Comparison of ENCODE assay signal across 14 cellular contexts in the genomic region with DNA sequence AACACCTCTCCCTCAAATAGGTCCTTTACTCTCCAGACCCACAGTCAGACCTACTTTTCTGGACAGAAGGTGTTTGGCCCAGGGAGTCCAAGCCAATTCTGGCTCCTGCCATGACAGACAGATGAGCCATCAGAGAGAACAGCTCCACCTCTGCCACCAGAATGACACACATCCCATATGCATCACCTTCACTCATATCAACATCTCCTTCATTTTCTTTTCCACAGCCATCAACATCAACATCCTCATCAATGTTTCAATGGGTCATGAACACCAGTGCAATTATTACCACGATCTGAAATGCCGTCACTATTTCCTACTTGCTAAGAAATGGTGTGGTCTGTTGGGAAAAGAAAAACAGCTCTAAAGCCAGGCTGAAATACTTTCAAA.
DNase-seq lines count a peak whose midpoint lies in the region; ATAC-seq and TF ChIP-seq lines count a peak whose summit lies in the region.
"Had no signal": no experiment of that assay in that cellular context is flagged by ENCODE, and none has a peak within 500 bp of the region (broad histone marks: within the 10 kb centered on the region; RNA-seq: fewer than 3 reads in every experiment).

No MANE protein-coding gene starts in this region.

- no peak overlapping the region for H3K4me3 Mint-ChIP-seq in activated T-helper 17 cell treated with anti-CD3 and anti-CD28 coated beads, Interleukin-2, amount 50 U/mL, for 72 hours
- H3K4me3 Mint-ChIP-seq in stimulated activated effector memory CD8-positive, alpha-beta T cell treated with anti-CD3 and anti-CD28 coated beads, Interleukin-12 subunit alpha, Interleukin-12 subunit beta, amount 100 ng/mL, for 72 hours, result no peak overlapping the region
- H3K4me3 Mint-ChIP-seq: CD4-positive, alpha-beta T cell; IgD-negative memory B cell had no signal

- no peaks in the 10 kb centered on the region for H4K20me1 ChIP-seq in KMS-11 (ENCODE audit: insufficient read depth)

- H3K36me3 ChIP-seq in HEK293 (ENCODE audit: control insufficient read depth in 2 of 2, insufficient read depth in 1 of 2, low read length in 2 of 2), result no peaks in the 10 kb centered on the region
- no peaks in the 10 kb centered on the region for H3K36me3 ChIP-seq in KMS-11 (ENCODE audit: insufficient read depth)
- H3K36me3 ChIP-seq in vagina, result no peaks in the 10 kb centered on the region
- H3K36me3 ChIP-seq: HAP-1 had no signal

- H3K9me3 ChIP-seq in HEK293 (ENCODE audit: control insufficient read depth, insufficient read depth, low read depth, low read length), result no peaks in the 10 kb centered on the region
- H3K9me3 ChIP-seq in vagina, result no peaks in the 10 kb centered on the region
- H3K9me3 ChIP-seq: Caco-2, HAP-1 had no signal

- H3K27me3 ChIP-seq in KMS-11 (ENCODE audit: insufficient read depth, low read depth), result no peaks in the 10 kb centered on the region
- no peaks in the 10 kb centered on the region for H3K27me3 ChIP-seq in vagina

- POLR2A ChIA-PET in HEK293 (lab: Yijun Ruan, JAX), result no interaction called here

- peak in 1 of 2 donors; percentile 10 for DNase-seq in stimulated activated effector memory CD8-positive, alpha-beta T cell treated with anti-CD3 and anti-CD28 coated beads, Interleukin-12 subunit alpha, Interleukin-12 subunit beta, amount 100 ng/mL, for 72 hours (ENCODE audit: low spot score in 2 of 2)
- DNase-seq in vagina (ENCODE audit: extremely low spot score in 2 of 2), result no peak
- DNase-seq: AML-193; Caco-2; CD4-positive, alpha-beta T cell; GM23248 had no signal

- no peaks in the 10 kb centered on the region for H3K9me3 Mint-ChIP-seq in activated T-helper 17 cell treated with anti-CD3 and anti-CD28 coated beads, Interleukin-2, amount 50 U/mL, for 72 hours
- H3K9me3 Mint-ChIP-seq in stimulated activated effector memory CD8-positive, alpha-beta T cell treated with anti-CD3 and anti-CD28 coated beads, Interleukin-12 subunit alpha, Interleukin-12 subunit beta, amount 100 ng/mL, for 72 hours, result no peaks in the 10 kb centered on the region
- H3K9me3 Mint-ChIP-seq: CD4-positive, alpha-beta T cell had no signal

- no peak overlapping the region for H3K27ac Mint-ChIP-seq in activated T-helper 17 cell treated with anti-CD3 and anti-CD28 coated beads, Interleukin-2, amount 50 U/mL, for 72 hours
- no peak overlapping the region for H3K27ac Mint-ChIP-seq in stimulated activated effector memory CD8-positive, alpha-beta T cell treated with anti-CD3 and anti-CD28 coated beads, Interleukin-12 subunit alpha, Interleukin-12 subunit beta, amount 100 ng/mL, for 72 hours
- H3K27ac Mint-ChIP-seq: CD4-positive, alpha-beta T cell; IgD-negative memory B cell had no signal

- H3K4me1 Mint-ChIP-seq in activated T-helper 17 cell treated with anti-CD3 and anti-CD28 coated beads, Interleukin-2, amount 50 U/mL, for 72 hours, result no peaks in the 10 kb centered on the region
- no peaks in the 10 kb centered on the region for H3K4me1 Mint-ChIP-seq in stimulated activated effector memory CD8-positive, alpha-beta T cell treated with anti-CD3 and anti-CD28 coated beads, Interleukin-12 subunit alpha, Interleukin-12 subunit beta, amount 100 ng/mL, for 72 hours
- H3K4me1 Mint-ChIP-seq: IgD-negative memory B cell had no signal

- H3K27ac ChIP-seq in HEK293 (ENCODE audit: extremely low read depth, low read depth, low read length), result no peak overlapping the region
- H3K27ac ChIP-seq in KMS-11, result peak overlapping the region; percentile 16; the same call in 1 of the 2 replicates
- no peak overlapping the region for H3K27ac ChIP-seq in vagina
- H3K27ac ChIP-seq: C4-2B, GM23248 had no signal

- peak overlapping the region; percentile 24 for H3K4me2 ChIP-seq in KMS-11

- H3K4me1 ChIP-seq in HEK293 (ENCODE audit: control insufficient read depth, insufficient read depth, low read length) (no peaks in the 10 kb centered on the region), KMS-11 (ENCODE audit: low read depth, poor library complexity, severe bottlenecking) (peaks cover 23% of the 10 kb centered on the region), vagina (no peaks in the 10 kb centered on the region)
- H3K4me1 ChIP-seq: Caco-2 had no signal

- H3K79me2 ChIP-seq in KMS-11 (ENCODE audit: insufficient read depth, low read depth), result no peaks in the 10 kb centered on the region

- TF ChIP-seq CTCF in HEK293 (tag by site-specific recombination; IDR thresholded peaks at IDR 0.05), result no peak
- no peak for TF ChIP-seq CTCF in KMS-11 (conservative IDR thresholded peaks at IDR 0.05; ENCODE audit: low read depth, low read length)
- TF ChIP-seq CTCF in vagina (IDR thresholded peaks at IDR 0.05), result no peak

- TF ChIP-seq POLR2A in vagina (IDR thresholded peaks at IDR 0.05), result no peak

- H3K9ac ChIP-seq in KMS-11, result no peak overlapping the region
- H3K9ac ChIP-seq: GM23248 had no signal

- intact Hi-C loops in vagina (cut with DNase I), result no loop called here

- H3K4me3 ChIP-seq in HEK293 (ENCODE audit: low read depth, low read length) (no peak overlapping the region), KMS-11 (IDR thresholded peaks at IDR 0.05; ENCODE audit: insufficient read depth, low read depth, low read length) (no peak overlapping the region), vagina (no peak overlapping the region)
- H3K4me3 ChIP-seq: GM23248, HAP-1 had no signal

- CTCF ChIA-PET in HEK293 (lab: Yijun Ruan, JAX), result no interaction called here

- H3K36me3 Mint-ChIP-seq in activated T-helper 17 cell treated with anti-CD3 and anti-CD28 coated beads, Interleukin-2, amount 50 U/mL, for 72 hours (ENCODE audit: low read depth), result no peaks in the 10 kb centered on the region
- no peaks in the 10 kb centered on the region for H3K36me3 Mint-ChIP-seq in stimulated activated effector memory CD8-positive, alpha-beta T cell treated with anti-CD3 and anti-CD28 coated beads, Interleukin-12 subunit alpha, Interleukin-12 subunit beta, amount 100 ng/mL, for 72 hours

- peak overlapping the region; percentile 0; the same call in 1 of the 2 replicates for H2AFZ ChIP-seq in KMS-11 (ENCODE audit: low read depth)
- H2AFZ ChIP-seq: GM23248 had no signal

- H3K27me3 Mint-ChIP-seq in activated T-helper 17 cell treated with anti-CD3 and anti-CD28 coated beads, Interleukin-2, amount 50 U/mL, for 72 hours, result no peaks in the 10 kb centered on the region
- H3K27me3 Mint-ChIP-seq: IgD-negative memory B cell had no signal

- ATAC-seq in activated T-helper 17 cell treated with anti-CD3 and anti-CD28 coated beads, Interleukin-2, amount 50 U/mL, for 72 hours (replicated peaks), result peak; percentile 82
- ATAC-seq in stimulated activated effector memory CD8-positive, alpha-beta T cell treated with anti-CD3 and anti-CD28 coated beads, Interleukin-12 subunit alpha, Interleukin-12 subunit beta, amount 100 ng/mL, for 72 hours, result peak; percentile 68
- no peak for ATAC-seq in HG02973 (IDR thresholded peaks at IDR 0.05; ENCODE audit: unreplicated experiment)
- ATAC-seq: HepG2 had no signal

TF ChIP-seq in HEK293, 187 proteins besides CTCF, POLR2A, EP300 and RAD21:
- TF ChIP-seq ZNF214 (tag by site-specific recombination; IDR thresholded peaks at IDR 0.05; ENCODE audit: borderline replicate concordance) (peak; percentile 98), ZNF549 (tag by site-specific recombination; IDR thresholded peaks at IDR 0.05) (no peak)
